Comparison of ENCODE assay signal across 8 cellular contexts in the genomic region with DNA sequence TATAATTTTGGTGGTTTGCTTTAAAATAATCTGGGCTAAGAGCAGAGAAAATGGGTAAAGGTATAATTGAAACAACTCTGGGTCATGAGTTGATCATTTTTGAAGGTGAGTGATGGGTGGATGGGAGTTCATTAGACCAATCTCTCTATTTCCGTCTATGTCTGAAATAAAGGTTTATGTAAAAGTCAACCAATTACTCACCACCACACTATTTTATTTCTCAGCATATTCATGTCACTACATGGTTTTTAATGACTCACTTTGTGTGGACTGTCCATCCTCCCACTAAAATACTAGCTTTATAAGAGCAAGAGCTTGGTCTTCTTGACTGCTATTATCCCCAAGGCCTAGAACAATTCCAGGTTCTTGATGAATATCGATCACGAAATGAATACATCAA.
DNase-seq lines count a peak whose midpoint lies in the region; ATAC-seq, FAIRE-seq and TF ChIP-seq lines count a peak whose summit lies in the region.
"Not testable (repeated sequence)": the region's sequence is repeated elsewhere in the genome, so short reads cannot be mapped to it uniquely, and the experiment has no call there.

No MANE protein-coding gene starts in this region.

- FAIRE-seq in D721Med (lab: Jason Lieb, UNC) (peak; percentile 44), keratinocyte (lab: Jason Lieb, UNC) (peak; percentile 91)

- H3K36me3 ChIP-seq in GM23338 (ENCODE audit: insufficient read depth); KMS-11 (ENCODE audit: insufficient read depth); PC-3 (ENCODE audit: low read depth, low read length); RWPE2 (ENCODE audit: low read depth); mammary epithelial cell (ENCODE audit: insufficient read depth, low read length); keratinocyte (ENCODE audit: control insufficient read depth in 2 of 2, extremely low read depth in 1 of 2, insufficient read depth in 2 of 2, low read length in 2 of 2): not testable (repeated sequence)

- not testable (repeated sequence) for TF ChIP-seq CTCF in D721Med (IDR thresholded peaks at IDR 0.05; ENCODE audit: insufficient read depth, missing control alignments); GM23338 (conservative IDR thresholded peaks at IDR 0.05; ENCODE audit: low read depth in 2 of 2); KMS-11 (conservative IDR thresholded peaks at IDR 0.05; ENCODE audit: low read depth, low read length); PC-3 (conservative IDR thresholded peaks at IDR 0.05; ENCODE audit: low read depth, low read length); RWPE2 (IDR thresholded peaks at IDR 0.05; ENCODE audit: poor library complexity, severe bottlenecking); mammary epithelial cell (conservative IDR thresholded peaks at IDR 0.05 in 1 of 2, IDR thresholded peaks at IDR 0.05 in 1 of 2; ENCODE audit: extremely low read depth in 1 of 2, insufficient read depth in 1 of 2, low read depth in 1 of 2, low read length in 2 of 2); keratinocyte (optimal IDR thresholded peaks at IDR 0.05 in 1 of 3, IDR thresholded peaks at IDR 0.05 in 1 of 3, conservative IDR thresholded peaks at IDR 0.05 in 1 of 3; ENCODE audit: extremely low read depth in 1 of 3, insufficient read depth in 2 of 3, low read length in 3 of 3)

- H3K36me3 Mint-ChIP-seq in GM23338 (ENCODE audit: low read depth), result not testable (repeated sequence)

- H3K9ac ChIP-seq in KMS-11; PC-3 (ENCODE audit: low read length); mammary epithelial cell (ENCODE audit: insufficient read depth, low read length); keratinocyte (ENCODE audit: control insufficient read depth, extremely low read depth, insufficient read depth, low read length): not testable (repeated sequence)

- H3K4me1 Mint-ChIP-seq in GM23338, result not testable (repeated sequence)

- DNase-seq in D721Med (ENCODE audit: insufficient read length, low spot score); GM23338 (ENCODE audit: low spot score); PC-3; RWPE2 (ENCODE audit: low spot score); keratinocyte (ENCODE audit: low read depth, low spot score): not testable (repeated sequence)
- DNase-seq in mammary epithelial cell (peak; percentile 64), epithelial cell of prostate (ENCODE audit: low read depth, low spot score) (peak; percentile 10)

- not testable (repeated sequence) for H3K27me3 ChIP-seq in GM23338 (ENCODE audit: insufficient read depth); KMS-11 (ENCODE audit: insufficient read depth, low read depth); PC-3 (ENCODE audit: low read length); RWPE2 (ENCODE audit: insufficient read depth, poor library complexity, severe bottlenecking); mammary epithelial cell (ENCODE audit: insufficient read depth, low read length); keratinocyte (ENCODE audit: control insufficient read depth, extremely low read depth, insufficient read depth, low read length)

- H3K9me2 ChIP-seq in GM23338 (ENCODE audit: insufficient read depth); PC-3 (replicated peaks; ENCODE audit: low read length): not testable (repeated sequence)

- not testable (repeated sequence) for H3K27me3 Mint-ChIP-seq in GM23338 (ENCODE audit: insufficient read depth, low read depth, poor library complexity)

- POLR2A ChIA-PET in PC-3 (lab: Charles Lee; ENCODE audit: unreplicated experiment), result not testable (repeated sequence)

- H3K9me3 Mint-ChIP-seq in GM23338, result not testable (repeated sequence)

- H3K4me2 ChIP-seq in GM23338; KMS-11; PC-3 (ENCODE audit: low read length); mammary epithelial cell (ENCODE audit: insufficient read depth, low read depth, low read length); keratinocyte (ENCODE audit: control insufficient read depth, extremely low read depth, insufficient read depth, low read depth, low read length): not testable (repeated sequence)

- not testable (repeated sequence) for H4K20me1 ChIP-seq in GM23338 (replicated peaks; ENCODE audit: insufficient read depth); KMS-11 (ENCODE audit: insufficient read depth); PC-3 (ENCODE audit: low read length); mammary epithelial cell (ENCODE audit: insufficient read depth, low read length); keratinocyte (ENCODE audit: control insufficient read depth, extremely low read depth, insufficient read depth, low read length)

- ATAC-seq in GM23338, result not testable (repeated sequence)
- peak; percentile 62 for ATAC-seq in PC-3
- ATAC-seq in RWPE2 (ENCODE audit: low read depth), result peak; percentile 92

- WGBS in mammary epithelial cell (ENCODE audit: low coverage, missing lambda C conversion rate), result 65% methylated on average over 2 of the region's 3 CpGs

- not testable (repeated sequence) for H3F3A ChIP-seq in GM23338 (replicated peaks; ENCODE audit: low read depth); PC-3 (ENCODE audit: low read length, unreplicated experiment)

- dilution Hi-C loops in mammary epithelial cell (cut with HindIII; ENCODE audit: low sequenced_read_pairs); keratinocyte (cut with MboI; ENCODE audit: extremely low pct_ligation_motif_present, low sequenced_read_pairs): not testable (repeated sequence)

- H3K4me1 ChIP-seq in GM23338 (ENCODE audit: insufficient read depth); PC-3 (ENCODE audit: insufficient read depth, low read length); RWPE2 (ENCODE audit: insufficient read depth, poor library complexity, severe bottlenecking); mammary epithelial cell (ENCODE audit: insufficient read depth, low read length); keratinocyte (ENCODE audit: control insufficient read depth, extremely low read depth, insufficient read depth, low read length): not testable (repeated sequence)
- H3K4me1 ChIP-seq in KMS-11 (ENCODE audit: low read depth, poor library complexity, severe bottlenecking), result peaks cover 80% of the 10 kb centered on the region

- H3K9me3 ChIP-seq in PC-3 (ENCODE audit: low read length); RWPE2 (ENCODE audit: severe bottlenecking); mammary epithelial cell (replicated peaks; ENCODE audit: insufficient read depth, low read length); keratinocyte (ENCODE audit: control insufficient read depth, low read depth, low read length): not testable (repeated sequence)

- H3K9me1 ChIP-seq in keratinocyte (ENCODE audit: control insufficient read depth, extremely low read depth, insufficient read depth, low read length), result not testable (repeated sequence)

- CTCF ChIA-PET in PC-3 (lab: Charles Lee); mammary epithelial cell (lab: Charles Lee; ENCODE audit: low non-redundant PET): not testable (repeated sequence)

- not testable (repeated sequence) for H3K4me3 ChIP-seq in GM23338; KMS-11 (IDR thresholded peaks at IDR 0.05; ENCODE audit: insufficient read depth, low read depth, low read length); PC-3 (ENCODE audit: low read length); RWPE2 (ENCODE audit: severe bottlenecking); mammary epithelial cell (replicated peaks in 1 of 3; ENCODE audit: insufficient read depth in 1 of 3, low read depth in 2 of 3, low read length in 3 of 3); keratinocyte (ENCODE audit: control insufficient read depth in 2 of 3, extremely low read depth in 1 of 3, insufficient read depth in 2 of 3, low read depth in 1 of 3, low read length in 3 of 3)

- in situ Hi-C loops in mammary epithelial cell (cut with MboI; ENCODE audit: low sequenced_read_pairs in 2 of 2), result loop anchor here in 1 of 2 donors (25.0 kb wide), 1 partner anchor 1766 kb away; no protein-coding TSS in a partner anchor

- not testable (repeated sequence) for H2AFZ ChIP-seq in GM23338; KMS-11 (ENCODE audit: low read depth); PC-3 (ENCODE audit: low read length); mammary epithelial cell (ENCODE audit: low read depth, low read length); keratinocyte (ENCODE audit: control insufficient read depth, low read length)

- H3K79me2 ChIP-seq in GM23338 (replicated peaks; ENCODE audit: insufficient read depth); PC-3 (ENCODE audit: low read length); mammary epithelial cell (ENCODE audit: insufficient read depth, low read length); keratinocyte (ENCODE audit: control insufficient read depth, insufficient read depth, low read length): not testable (repeated sequence)
- H3K79me2 ChIP-seq in KMS-11 (ENCODE audit: insufficient read depth, low read depth), result peaks cover 17% of the 10 kb centered on the region; the same call in 1 of the 2 replicates

- H3K27ac Mint-ChIP-seq in GM23338, result peak overlapping the region; percentile 87

- not testable (repeated sequence) for H3K27ac ChIP-seq in GM23338 (ENCODE audit: low read depth); PC-3 (ENCODE audit: low read length); RWPE2 (ENCODE audit: poor library complexity, severe bottlenecking); mammary epithelial cell (ENCODE audit: insufficient read depth, low read depth, low read length); epithelial cell of prostate; keratinocyte (ENCODE audit: control insufficient read depth, insufficient read depth, low read length)
- H3K27ac ChIP-seq in KMS-11, result peak overlapping the region; percentile 85; the same call in 1 of the 2 replicates

- intact Hi-C loops in PC-3 (cut with micrococcal nuclease); mammary epithelial cell (cut with micrococcal nuclease): not testable (repeated sequence)

- BruUV-seq in PC-3 (replicated peaks; lab: Mats Ljungman, UMichigan); mammary epithelial cell (replicated peaks; lab: Mats Ljungman, UMichigan): not testable (repeated sequence)

- H3K4me3 Mint-ChIP-seq in GM23338, result not testable (repeated sequence)
